In the genomic region with DNA sequence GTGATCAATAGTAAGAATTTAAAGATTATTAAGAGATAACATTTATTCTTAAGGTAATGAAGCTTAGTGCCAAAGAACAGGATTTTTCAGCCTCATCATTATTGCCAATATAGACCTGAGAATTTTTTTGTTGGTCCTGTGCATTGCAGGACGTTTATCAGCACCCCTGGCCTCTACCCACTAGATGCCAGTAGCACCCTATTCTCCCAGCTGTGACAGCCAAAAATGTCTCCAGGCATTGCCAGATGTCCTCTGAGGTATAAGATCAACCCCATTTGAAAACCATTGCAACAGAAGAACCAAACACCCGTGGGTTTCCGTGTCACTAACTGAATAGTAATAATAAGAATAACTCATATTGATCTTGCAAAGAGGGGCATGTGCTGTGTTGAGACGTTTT, we compare ENCODE assay signal across 13 cellular contexts.
A peak's percentile ranks its signal among the peaks of the same experiment; 100 is the strongest.
DNase-seq lines count a peak whose midpoint lies in the region; ATAC-seq and TF ChIP-seq lines count a peak whose summit lies in the region.
"Had no signal": no experiment of that assay in that cellular context is flagged by ENCODE, and none has a peak within 500 bp of the region (broad histone marks: within the 10 kb centered on the region; RNA-seq: fewer than 3 reads in every experiment).

No MANE protein-coding gene starts in this region.

- no peaks in the 10 kb centered on the region for H4K20me1 ChIP-seq in osteoblast (ENCODE audit: insufficient read depth, low read length)

- H3K4me1 ChIP-seq in suprapubic skin: no peaks in the 10 kb centered on the region
- H3K4me1 ChIP-seq in osteoblast (ENCODE audit: insufficient read depth, low read length): no peaks in the 10 kb centered on the region
- H3K4me1 ChIP-seq: tibial nerve had no signal

- H3K36me3 ChIP-seq in suprapubic skin (no peaks in the 10 kb centered on the region), osteoblast (ENCODE audit: insufficient read depth, low read length) (no peaks in the 10 kb centered on the region)
- H3K36me3 ChIP-seq: tibial nerve had no signal

- ATAC-seq in left lobe of liver: no peak
- ATAC-seq: sciatic nerve had no signal

- H3K79me2 ChIP-seq in osteoblast (ENCODE audit: insufficient read depth, low read length): no peaks in the 10 kb centered on the region

- H3K9me3 ChIP-seq in suprapubic skin: no peaks in the 10 kb centered on the region
- no peaks in the 10 kb centered on the region for H3K9me3 ChIP-seq in osteoblast (ENCODE audit: low read depth, low read length)
- H3K9me3 ChIP-seq: tibial nerve had no signal

- no peak overlapping the region for H2AFZ ChIP-seq in osteoblast (ENCODE audit: low read length)

- H3K4me3 ChIP-seq in suprapubic skin (no peak overlapping the region), osteoblast (ENCODE audit: insufficient read depth, low read length) (no peak overlapping the region)
- H3K4me3 ChIP-seq: tibial nerve had no signal

- WGBS in suprapubic skin: 45% methylated on average over 4 of the region's 4 CpGs

- no peak for TF ChIP-seq CTCF in suprapubic skin (IDR thresholded peaks at IDR 0.05)
- TF ChIP-seq CTCF in osteoblast (IDR thresholded peaks at IDR 0.05; ENCODE audit: extremely low read depth, low read depth, low read length): no peak

- H3K27me3 ChIP-seq in suprapubic skin (no peaks in the 10 kb centered on the region), osteoblast (ENCODE audit: insufficient read depth, low read length) (no peaks in the 10 kb centered on the region)
- H3K27me3 ChIP-seq: tibial nerve had no signal

- TF ChIP-seq POLR2A in suprapubic skin (IDR thresholded peaks at IDR 0.05): no peak

- H3K4me2 ChIP-seq in osteoblast (ENCODE audit: insufficient read depth, low read length): no peak overlapping the region

- DNase-seq in NCI-H1105 treated with DMSO at 0.1 percent for 48 hours (lab: John Stamatoyannopoulos, UW) (peak; percentile 15), NCI-H1105 (lab: John Stamatoyannopoulos, UW) (no peak), NCI-H1417 treated with DMSO at 0.1 percent for 48 hours (lab: John Stamatoyannopoulos, UW) (peak; percentile 20), SHP77 (lab: John Stamatoyannopoulos, UW) (peak; percentile 48 to 55), kidney tubule cell (ENCODE audit: low spot score) (peak; percentile 3), suprapubic skin (ENCODE audit: low spot score in 2 of 2) (no peak), left lobe of liver (ENCODE audit: low spot score) (no peak), osteoblast (ENCODE audit: insufficient read length, low spot score, missing footprints) (no peak)
- DNase-seq: activated B cell treated with CpG ODN at 0.5 μM for 24 hours; activated gamma-delta T cell treated with Interleukin-2 at 50 U/mL for 16 hours; stimulated activated CD4-positive, alpha-beta T cell treated with anti-CD3 and anti-CD28 coated beads, Interleukin-4, amount 100 ng/mL, for 1 hour had no signal

- H3K27ac ChIP-seq in suprapubic skin (no peak overlapping the region), osteoblast (ENCODE audit: low read depth, low read length) (no peak overlapping the region)
- H3K27ac ChIP-seq: tibial nerve had no signal

- no peak for TF ChIP-seq EP300 in suprapubic skin (IDR thresholded peaks at IDR 0.05)

Comparison
In these comparisons a context has a peak if more than half of its experiments do, and no peak if none do; other contexts are left out.
1. DNase-seq: peak in NCI-H1105 treated with DMSO at 0.1 percent for 48 hours (single experiment), NCI-H1417 treated with DMSO at 0.1 percent for 48 hours (single experiment), SHP77 (2 of 2) and kidney tubule cell (single experiment); none in NCI-H1105 (single experiment), suprapubic skin (0 of 2), left lobe of liver (single experiment) and osteoblast (single experiment).